Comparison of ENCODE assay signal across 9 cellular contexts in the genomic region with DNA sequence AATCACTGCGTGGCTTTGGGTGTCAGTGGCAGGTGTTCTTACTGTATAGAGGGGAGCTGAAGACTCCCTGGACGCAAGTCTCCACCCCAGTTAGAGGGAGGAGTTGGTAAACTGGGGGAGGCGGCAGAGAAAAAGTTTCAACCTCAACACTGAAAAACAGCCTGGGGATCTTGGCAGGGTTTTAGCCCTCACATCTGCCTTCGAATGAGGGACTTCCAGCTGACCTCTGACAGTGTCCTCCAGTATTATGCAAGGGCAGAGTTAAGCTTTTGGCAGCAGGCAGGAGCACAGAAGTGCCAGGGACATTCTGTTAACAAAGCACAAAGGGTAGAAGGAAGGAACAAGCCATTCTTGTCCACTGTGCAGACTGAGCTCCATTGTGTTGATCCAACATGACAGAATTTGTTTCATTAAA. TPM values are rescaled to one million over a fixed set of nuclear protein-coding genes. Genes with fewer than 3 reads are reported as not detected.
DNase-seq lines count a peak whose midpoint lies in the region; ATAC-seq and TF ChIP-seq lines count a peak whose summit lies in the region.
"Had no signal": no experiment of that assay in that cellular context is flagged by ENCODE, and none has a peak within 500 bp of the region (broad histone marks: within the 10 kb centered on the region; RNA-seq: fewer than 3 reads in every experiment).

No MANE protein-coding gene starts in this region.

- H3K27ac Mint-ChIP-seq in MCF 10A (ENCODE audit: low read depth, unreplicated experiment), result peak overlapping the region; percentile 86
- H3K27ac Mint-ChIP-seq in activated T-helper 17 cell treated with anti-CD3 and anti-CD28 coated beads, Interleukin-2, amount 50 U/mL, for 72 hours, result no peak overlapping the region

- H3K4me1 Mint-ChIP-seq in MCF 10A (ENCODE audit: insufficient read depth, unreplicated experiment), result peaks cover 67% of the 10 kb centered on the region
- peaks cover 15% of the 10 kb centered on the region for H3K4me1 Mint-ChIP-seq in activated T-helper 17 cell treated with anti-CD3 and anti-CD28 coated beads, Interleukin-2, amount 50 U/mL, for 72 hours
- H3K4me1 Mint-ChIP-seq in activated T-cell treated with anti-CD3 and anti-CD28 coated beads, Interleukin-2, amount 50 U/mL, for 4 hours (ENCODE audit: low read depth), result peaks cover 16% of the 10 kb centered on the region

- H3K4me1 ChIP-seq in left lung (peaks cover 16 to 33% of the 10 kb centered on the region in 2 donors), stomach (peaks cover 34 to 57% (median 45%) of the 10 kb centered on the region in 4 donors)

- H3K27ac ChIP-seq in left lung (peak overlapping the region in 1 of 2 donors; percentile 5), stomach (peak overlapping the region; percentile 79 to 87 (median 85))

- H3K27me3 ChIP-seq in left lung, result peaks cover 0 to 22% of the 10 kb centered on the region in 2 donors
- peaks cover 0 to 4% (median 0%) of the 10 kb centered on the region in 3 donors for H3K27me3 ChIP-seq in stomach

- H3K4me3 ChIP-seq in left lung, result no peak overlapping the region
- peak overlapping the region in 2 of 4 donors; percentile 2 to 11 for H3K4me3 ChIP-seq in stomach
- H3K4me3 ChIP-seq: K562 had no signal

- no peaks in the 10 kb centered on the region for H3K36me3 Mint-ChIP-seq in MCF 10A (ENCODE audit: insufficient read depth, unreplicated experiment)
- H3K36me3 Mint-ChIP-seq in activated T-helper 17 cell treated with anti-CD3 and anti-CD28 coated beads, Interleukin-2, amount 50 U/mL, for 72 hours (ENCODE audit: low read depth), result no peaks in the 10 kb centered on the region
- no peaks in the 10 kb centered on the region for H3K36me3 Mint-ChIP-seq in activated T-cell treated with anti-CD3 and anti-CD28 coated beads, Interleukin-2, amount 50 U/mL, for 4 hours (ENCODE audit: insufficient read depth)

- H3K36me3 ChIP-seq in left lung (no peaks in the 10 kb centered on the region), stomach (no peaks in the 10 kb centered on the region)

- peak overlapping the region; percentile 62 for H3K4me3 Mint-ChIP-seq in MCF 10A (ENCODE audit: unreplicated experiment)
- H3K4me3 Mint-ChIP-seq in activated T-helper 17 cell treated with anti-CD3 and anti-CD28 coated beads, Interleukin-2, amount 50 U/mL, for 72 hours, result no peak overlapping the region
- no peak overlapping the region for H3K4me3 Mint-ChIP-seq in activated T-cell treated with anti-CD3 and anti-CD28 coated beads, Interleukin-2, amount 50 U/mL, for 4 hours

- TF ChIP-seq CTCF in MCF 10A (IDR thresholded peaks at IDR 0.05; ENCODE audit: unreplicated experiment) (no peak), left lung (IDR thresholded peaks at IDR 0.05) (no peak), stomach (IDR thresholded peaks at IDR 0.05) (no peak)

- H3K9me3 Mint-ChIP-seq in MCF 10A (ENCODE audit: unreplicated experiment), result no peaks in the 10 kb centered on the region
- no peaks in the 10 kb centered on the region for H3K9me3 Mint-ChIP-seq in activated T-helper 17 cell treated with anti-CD3 and anti-CD28 coated beads, Interleukin-2, amount 50 U/mL, for 72 hours
- no peaks in the 10 kb centered on the region for H3K9me3 Mint-ChIP-seq in activated T-cell treated with anti-CD3 and anti-CD28 coated beads, Interleukin-2, amount 50 U/mL, for 4 hours

- H3K27me3 Mint-ChIP-seq in MCF 10A (ENCODE audit: insufficient read depth, unreplicated experiment), result no peaks in the 10 kb centered on the region
- H3K27me3 Mint-ChIP-seq in activated T-helper 17 cell treated with anti-CD3 and anti-CD28 coated beads, Interleukin-2, amount 50 U/mL, for 72 hours, result peaks cover 11% of the 10 kb centered on the region
- H3K27me3 Mint-ChIP-seq in activated T-cell treated with anti-CD3 and anti-CD28 coated beads, Interleukin-2, amount 50 U/mL, for 4 hours (ENCODE audit: low read depth), result peaks cover 12% of the 10 kb centered on the region

- POLR2A ChIA-PET in MCF 10A (lab: Yijun Ruan, JAX), result interaction anchor here (0.6 to 10.2 kb wide), 53 partner anchors 9 to 1146 kb away, joined by 3 to 126 read pairs (median 5); a partner anchor contains a TSS

- H3K9me3 ChIP-seq in left lung (no peaks in the 10 kb centered on the region), stomach (no peaks in the 10 kb centered on the region)

- peak; percentile 9 for ATAC-seq in HG02870 (IDR thresholded peaks at IDR 0.05; ENCODE audit: unreplicated experiment)
- peak; percentile 59 for ATAC-seq in left lung
- ATAC-seq in activated T-helper 17 cell treated with anti-CD3 and anti-CD28 coated beads, Interleukin-2, amount 50 U/mL, for 72 hours (replicated peaks), result no peak
- no peak for ATAC-seq in GM21619 (IDR thresholded peaks at IDR 0.05; ENCODE audit: unreplicated experiment)
- no peak for ATAC-seq in activated T-cell treated with anti-CD3 and anti-CD28 coated beads, Interleukin-2, amount 50 U/mL, for 4 hours

- 2 to 12% (median 6%) methylated on average over 4 of the region's 4 CpGs for WGBS in stomach, 5 donors

- DNase-seq in MCF 10A (ENCODE audit: unreplicated experiment) (peak; percentile 97), left lung (no peak), stomach (peak; percentile 76), NCI-H748 (lab: John Stamatoyannopoulos, UW; ENCODE audit: unreplicated experiment) (no peak)
- no peak for DNase-seq in activated T-cell treated with anti-CD3 and anti-CD28 coated beads, Interleukin-2, amount 50 U/mL, for 4 hours

- peak; percentile 96 for TF ChIP-seq EP300 in stomach (IDR thresholded peaks at IDR 0.05)

- no peak for TF ChIP-seq POLR2A in stomach (IDR thresholded peaks at IDR 0.05)

- BruUV-seq in MCF 10A (replicated peaks; lab: Mats Ljungman, UMichigan), result no TSS peak

- intact Hi-C loops in MCF 10A (cut with micrococcal nuclease) (loop anchor here (5.0 to 10.0 kb wide), 3 partner anchors 167 to 395 kb away; no protein-coding TSS in a partner anchor), left lung (cut with DNase I) (loop anchor here in 1 of 2 donors (10.0 kb wide), 2 partner anchors 495 to 555 kb away; a partner anchor contains a TSS), stomach (cut with DNase I; ENCODE audit: low total_unique reads) (loop anchor here (10.0 kb wide), 2 partner anchors 495 to 565 kb away; a partner anchor contains a TSS)

- CTCF ChIA-PET in MCF 10A (lab: Yijun Ruan, JAX), result interaction anchor here (0.5 to 8.8 kb wide), 31 partner anchors 9 to 568 kb away, joined by 3 to 203 read pairs (median 7); a partner anchor contains a TSS

RNA-seq across cellular contexts. Expression of a gene that starts 41.2 kb away (rescaled TPM):
- total RNA-seq in MCF 10A (2022), result 87.4 and 88.6 TPM in 2 replicates
- total RNA-seq in left lung, result 10 to 100 TPM; 34.8 to 54.9 TPM
- 100 to 1,000 TPM in 1 of 5 donors, 10 to 100 TPM in 4; 24.1 to 277 (median 41.4) TPM for total RNA-seq in stomach
- polyA plus RNA-seq in stomach, result 10 to 100 TPM; 43.8 to 90.6 (median 58.9) TPM
- 10 to 100 TPM; 35.2 to 36.6 TPM for total RNA-seq in activated T-helper 17 cell treated with anti-CD3 and anti-CD28 coated beads, Interleukin-2, amount 50 U/mL, for 72 hours
- 10 to 100 TPM; 24.0 to 30.3 (median 25.6) TPM for total RNA-seq in activated T-cell treated with anti-CD3 and anti-CD28 coated beads, Interleukin-2, amount 50 U/mL, for 4 hours

Comparison
In these comparisons a context has a peak if more than half of its experiments do, and no peak if none do; other contexts are left out.
1. ATAC-seq: peak in HG02870 (single experiment) and left lung (single experiment); none in activated T-helper 17 cell treated with anti-CD3 and anti-CD28 coated beads, Interleukin-2, amount 50 U/mL, for 72 hours (single experiment), GM21619 (single experiment) and activated T-cell treated with anti-CD3 and anti-CD28 coated beads, Interleukin-2, amount 50 U/mL, for 4 hours (0 of 2).
2. DNase-seq: peak in MCF 10A (single experiment) and stomach (single experiment); none in left lung (0 of 2), NCI-H748 (single experiment) and activated T-cell treated with anti-CD3 and anti-CD28 coated beads, Interleukin-2, amount 50 U/mL, for 4 hours (single experiment).